ENCODE assay signal across 11 cellular contexts in the genomic region with DNA sequence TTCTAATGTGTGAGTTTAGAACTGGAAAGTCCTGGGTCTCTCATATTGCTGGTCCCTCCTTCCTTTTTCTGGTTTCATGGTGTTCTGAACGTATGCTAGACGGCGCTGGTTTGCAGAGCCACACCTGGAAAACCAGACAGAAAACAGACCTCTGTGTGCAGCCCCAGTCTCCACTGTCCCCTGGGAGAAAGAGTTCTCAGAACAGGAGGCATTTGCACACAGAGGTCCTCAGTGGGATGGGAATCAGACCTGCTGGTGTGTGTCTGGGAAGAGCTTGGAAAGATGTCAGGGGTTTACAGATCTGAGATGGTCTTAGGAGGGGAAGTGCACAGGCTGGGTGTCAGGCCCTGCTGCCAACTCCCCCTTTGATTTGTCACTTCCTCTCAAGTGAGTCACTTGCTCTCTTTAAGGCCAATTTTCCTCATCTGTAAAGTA. TPM values are rescaled to one million over a fixed set of nuclear protein-coding genes. Genes with fewer than 3 reads are reported as not detected.
A peak's percentile ranks its signal among the peaks of the same experiment; 100 is the strongest.
DNase-seq lines count a peak whose midpoint lies in the region; ATAC-seq lines count a peak whose summit lies in the region.
"Had no signal": no experiment of that assay in that cellular context is flagged by ENCODE, and none has a peak within 500 bp of the region (broad histone marks: within the 10 kb centered on the region; RNA-seq: fewer than 3 reads in every experiment).

No MANE protein-coding gene starts in this region.

- no peaks in the 10 kb centered on the region for H3K27me3 Mint-ChIP-seq in activated naive CD4-positive, alpha-beta T cell treated with anti-CD3 and anti-CD28 coated beads for 36 hours (ENCODE audit: low read depth)
- H3K27me3 Mint-ChIP-seq in activated naive CD8-positive, alpha-beta T cell treated with anti-CD3 and anti-CD28 coated beads, Interleukin-2, amount 50 U/mL, for 24 hours: no peaks in the 10 kb centered on the region
- no peaks in the 10 kb centered on the region for H3K27me3 Mint-ChIP-seq in stimulated activated naive B cell treated with anti-CD40 and anti-IgM and Interleukin-4, amounts not matched to agents 10 μg/mL and 1 μg/mL and 100 μg/mL, for 72 hours

- peaks cover 40% of the 10 kb centered on the region for H3K4me1 Mint-ChIP-seq in activated naive CD4-positive, alpha-beta T cell treated with anti-CD3 and anti-CD28 coated beads for 36 hours (ENCODE audit: low read depth)
- H3K4me1 Mint-ChIP-seq in activated naive CD8-positive, alpha-beta T cell treated with anti-CD3 and anti-CD28 coated beads, Interleukin-2, amount 50 U/mL, for 24 hours: peaks cover 50% of the 10 kb centered on the region
- H3K4me1 Mint-ChIP-seq in stimulated activated naive B cell treated with anti-CD40 and anti-IgM and Interleukin-4, amounts not matched to agents 10 μg/mL and 1 μg/mL and 100 μg/mL, for 72 hours: peaks cover 26 to 43% of the 10 kb centered on the region in 2 donors

- peak; percentile 91 for ATAC-seq in activated naive CD8-positive, alpha-beta T cell treated with anti-CD3 and anti-CD28 coated beads, Interleukin-2, amount 50 U/mL, for 24 hours
- ATAC-seq in stimulated activated naive B cell treated with anti-CD40 and anti-IgM and Interleukin-4, amounts not matched to agents 10 μg/mL and 1 μg/mL and 100 μg/mL, for 72 hours (replicated peaks): peak; percentile 93
- no peak for ATAC-seq in GM19023 (IDR thresholded peaks at IDR 0.05; ENCODE audit: unreplicated experiment)

- peak overlapping the region; percentile 2 for H3K4me3 Mint-ChIP-seq in activated naive CD4-positive, alpha-beta T cell treated with anti-CD3 and anti-CD28 coated beads for 36 hours
- H3K4me3 Mint-ChIP-seq in activated naive CD8-positive, alpha-beta T cell treated with anti-CD3 and anti-CD28 coated beads, Interleukin-2, amount 50 U/mL, for 24 hours: peak overlapping the region; percentile 1
- peak overlapping the region; percentile 31 to 61 for H3K4me3 Mint-ChIP-seq in stimulated activated naive B cell treated with anti-CD40 and anti-IgM and Interleukin-4, amounts not matched to agents 10 μg/mL and 1 μg/mL and 100 μg/mL, for 72 hours

- intact Hi-C loops in activated naive CD4-positive, alpha-beta T cell treated with anti-CD3 and anti-CD28 coated beads for 36 hours (cut with micrococcal nuclease): loop anchor here (2.0 to 5.0 kb wide), 2 partner anchors 53 to 145 kb away; no protein-coding TSS in a partner anchor

- CTCF ChIA-PET in activated naive CD4-positive, alpha-beta T cell treated with anti-CD3 and anti-CD28 coated beads for 36 hours (lab: Charles Lee): interaction anchor here (1.2 to 2.4 kb wide), 3 partner anchors 16 to 26 kb away, joined by 3 to 13 read pairs (median 3); a partner anchor contains a TSS

- peaks cover 8% of the 10 kb centered on the region for H3K36me3 Mint-ChIP-seq in activated naive CD4-positive, alpha-beta T cell treated with anti-CD3 and anti-CD28 coated beads for 36 hours (ENCODE audit: low read depth)
- H3K36me3 Mint-ChIP-seq in activated naive CD8-positive, alpha-beta T cell treated with anti-CD3 and anti-CD28 coated beads, Interleukin-2, amount 50 U/mL, for 24 hours (ENCODE audit: low read depth): peaks cover 10% of the 10 kb centered on the region
- peaks cover 5 to 14% of the 10 kb centered on the region in 2 donors for H3K36me3 Mint-ChIP-seq in stimulated activated naive B cell treated with anti-CD40 and anti-IgM and Interleukin-4, amounts not matched to agents 10 μg/mL and 1 μg/mL and 100 μg/mL, for 72 hours

- peak overlapping the region; percentile 84 for H3K27ac Mint-ChIP-seq in activated naive CD4-positive, alpha-beta T cell treated with anti-CD3 and anti-CD28 coated beads for 36 hours
- H3K27ac Mint-ChIP-seq in activated naive CD8-positive, alpha-beta T cell treated with anti-CD3 and anti-CD28 coated beads, Interleukin-2, amount 50 U/mL, for 24 hours: peak overlapping the region; percentile 68
- peak overlapping the region; percentile 94 for H3K27ac Mint-ChIP-seq in stimulated activated naive B cell treated with anti-CD40 and anti-IgM and Interleukin-4, amounts not matched to agents 10 μg/mL and 1 μg/mL and 100 μg/mL, for 72 hours

- H3K9me3 Mint-ChIP-seq in activated naive CD4-positive, alpha-beta T cell treated with anti-CD3 and anti-CD28 coated beads for 36 hours: peaks cover 19% of the 10 kb centered on the region
- peaks cover 14% of the 10 kb centered on the region for H3K9me3 Mint-ChIP-seq in activated naive CD8-positive, alpha-beta T cell treated with anti-CD3 and anti-CD28 coated beads, Interleukin-2, amount 50 U/mL, for 24 hours
- peaks cover 9 to 11% of the 10 kb centered on the region in 2 donors for H3K9me3 Mint-ChIP-seq in stimulated activated naive B cell treated with anti-CD40 and anti-IgM and Interleukin-4, amounts not matched to agents 10 μg/mL and 1 μg/mL and 100 μg/mL, for 72 hours

- DNase-seq in activated naive CD4-positive, alpha-beta T cell treated with anti-CD3 and anti-CD28 coated beads for 36 hours: peak; percentile 52
- no peak for DNase-seq in activated naive CD4-positive, alpha-beta T cell treated with anti-CD3 and anti-CD28 coated beads, Interleukin-2, amount 50 U/mL, for 16 hours
- DNase-seq in NOMO-1 treated with dmso at 0.1 percent for 144 hours (lab: John Stamatoyannopoulos, UW; ENCODE audit: unreplicated experiment) (peak; percentile 67), amygdala (lab: John Stamatoyannopoulos, UW) (no peak), mesenteric fat pad (ENCODE audit: low spot score) (no peak)
- peak; percentile 36 for DNase-seq in activated naive CD8-positive, alpha-beta T cell treated with anti-CD3 and anti-CD28 coated beads, Interleukin-2, amount 50 U/mL, for 24 hours
- peak; percentile 29 for DNase-seq in stimulated activated naive B cell treated with anti-CD40 and anti-IgM and Interleukin-4, amounts not matched to agents 10 μg/mL and 1 μg/mL and 100 μg/mL, for 72 hours
- DNase-seq: brain microvascular endothelial cell, glutamatergic neuron, T-helper 9 cell had no signal

RNA-seq across cellular contexts. Expression of a gene that starts 14.9 kb away (rescaled TPM):
- 10 to 100 TPM; 35.9 to 36.6 TPM for total RNA-seq in activated naive CD4-positive, alpha-beta T cell treated with anti-CD3 and anti-CD28 coated beads for 36 hours
- 45.2 TPM for total RNA-seq in mesenteric fat pad

Comparison
In these comparisons a context has a peak if more than half of its experiments do, and no peak if none do; other contexts are left out.
1. DNase-seq: peak in activated naive CD4-positive, alpha-beta T cell treated with anti-CD3 and anti-CD28 coated beads for 36 hours (single experiment), NOMO-1 treated with dmso at 0.1 percent for 144 hours (single experiment), activated naive CD8-positive, alpha-beta T cell treated with anti-CD3 and anti-CD28 coated beads, Interleukin-2, amount 50 U/mL, for 24 hours (single experiment) and stimulated activated naive B cell treated with anti-CD40 and anti-IgM and Interleukin-4, amounts not matched to agents 10 μg/mL and 1 μg/mL and 100 μg/mL, for 72 hours (single experiment); none in activated naive CD4-positive, alpha-beta T cell treated with anti-CD3 and anti-CD28 coated beads, Interleukin-2, amount 50 U/mL, for 16 hours (single experiment), amygdala (0 of 56) and mesenteric fat pad (single experiment).
2. Peak in every context shown above with its lines, with median percentiles within 50 percentile points of each other: H3K27ac Mint-ChIP-seq and H3K4me3 Mint-ChIP-seq.